Comparison of ENCODE assay signal across 17 cellular contexts in genomic region chr16:82638095-82638798, GRCh38. TPM values are rescaled to one million over a fixed set of nuclear protein-coding genes. Genes with fewer than 3 reads are reported as not detected.
DNase-seq lines count a peak whose midpoint lies in the region; ATAC-seq and TF ChIP-seq lines count a peak whose summit lies in the region.
"Had no signal": no experiment of that assay in that cellular context is flagged by ENCODE, and none has a peak within 500 bp of the region (broad histone marks: within the 10 kb centered on the region; RNA-seq: fewer than 3 reads in every experiment).

No MANE protein-coding gene starts in this region.

- H3K4me3 ChIP-seq in astrocyte of the spinal cord (ENCODE audit: low read depth, low read length) (no peak overlapping the region), right atrium auricular region (no peak overlapping the region), subcutaneous abdominal adipose tissue (ENCODE audit: low read depth in 1 of 5, low read length in 5 of 5) (no peak overlapping the region)
- H3K4me3 ChIP-seq: spleen, transverse colon had no signal

- intact Hi-C loops in Right ventricle myocardium superior (cut with DNase I) (no loop called here), left cardiac atrium (cut with DNase I) (loop anchor here in 1 of 2 donors (5.0 kb wide), 1 partner anchor 59 kb away; no protein-coding TSS in a partner anchor)

- H3K4me1 ChIP-seq in right atrium auricular region (peaks cover 0 to 44% of the 10 kb centered on the region in 2 donors), subcutaneous abdominal adipose tissue (ENCODE audit: control insufficient read depth in 5 of 5, insufficient read depth in 5 of 5, low read length in 5 of 5) (peaks cover 0 to 59% (median 6%) of the 10 kb centered on the region in 5 donors)
- H3K4me1 ChIP-seq: spleen had no signal

- H3K36me3 ChIP-seq in right atrium auricular region: no peaks in the 10 kb centered on the region
- no peaks in the 10 kb centered on the region for H3K36me3 ChIP-seq in subcutaneous abdominal adipose tissue (ENCODE audit: control insufficient read depth in 5 of 5, insufficient read depth in 5 of 5, low read length in 5 of 5)
- H3K36me3 ChIP-seq: spleen, transverse colon had no signal

- H3K9me3 ChIP-seq in right atrium auricular region: no peaks in the 10 kb centered on the region
- H3K9me3 ChIP-seq in subcutaneous abdominal adipose tissue (ENCODE audit: control insufficient read depth in 5 of 5, low read length in 5 of 5): no peaks in the 10 kb centered on the region
- H3K9me3 ChIP-seq: spleen, transverse colon had no signal

- no peak overlapping the region for H3K9ac ChIP-seq in subcutaneous abdominal adipose tissue (ENCODE audit: low read length in 5 of 5)

- H3K27me3 ChIP-seq in right atrium auricular region (no peaks in the 10 kb centered on the region), subcutaneous abdominal adipose tissue (ENCODE audit: control insufficient read depth in 5 of 5, insufficient read depth in 4 of 5, low read length in 5 of 5) (peaks cover 0 to 2% (median 0%) of the 10 kb centered on the region in 5 donors)
- H3K27me3 ChIP-seq: transverse colon had no signal

- TF ChIP-seq CTCF in astrocyte of the spinal cord (IDR thresholded peaks at IDR 0.05; ENCODE audit: low read depth, low read length) (no peak), right atrium auricular region (IDR thresholded peaks at IDR 0.05) (no peak)

- H3K27ac ChIP-seq in right atrium auricular region (peak overlapping the region; percentile 45 to 57), subcutaneous abdominal adipose tissue (ENCODE audit: low read depth, low read length) (peak overlapping the region; percentile 38)
- H3K27ac ChIP-seq: spleen had no signal

- in situ Hi-C loops in astrocyte of the spinal cord (cut with HindIII; ENCODE audit: low sequenced_read_pairs): no loop called here

- peak; percentile 30 for ATAC-seq in Right ventricle myocardium superior (ENCODE audit: poor library complexity)
- ATAC-seq in left cardiac atrium: no peak
- ATAC-seq: activated naive CD8-positive, alpha-beta T cell treated with anti-CD3 and anti-CD28 coated beads, Interleukin-2, amount 50 U/mL, for 24 hours; naive thymus-derived CD8-positive, alpha-beta T cell had no signal

- DNase-seq in Right ventricle myocardium superior (no peak), left cardiac atrium (no peak), astrocyte of the spinal cord (ENCODE audit: low read depth, low spot score) (peak; percentile 92), right atrium auricular region (ENCODE audit: low spot score) (no peak), COLO829 (ENCODE audit: low spot score) (no peak), inferior parietal cortex (ENCODE audit: extremely low spot score) (no peak), amniotic stem cell (lab: John Stamatoyannopoulos, UW) (no peak)
- DNase-seq: activated naive CD8-positive, alpha-beta T cell treated with anti-CD3 and anti-CD28 coated beads, Interleukin-2, amount 50 U/mL, for 24 hours; DMS79; effector memory CD4-positive, alpha-beta T cell; MV-4-11; naive thymus-derived CD8-positive, alpha-beta T cell; NCI-H526; spleen; transverse colon had no signal

RNA-seq across cellular contexts. Expression of gene CDH13, which starts 11.5 kb away (rescaled TPM):
- total RNA-seq in Right ventricle myocardium superior (166 TPM), left cardiac atrium (100 to 1,000 TPM in 1 of 2 donors, 10 to 100 TPM in 1; 68.6 to 100 TPM), right atrium auricular region (10 to 100 TPM; 75.4 to 85.9 TPM)
- total RNA-seq: naive thymus-derived CD8-positive, alpha-beta T cell; SK-MEL-5 had no signal
